In the genomic region with DNA sequence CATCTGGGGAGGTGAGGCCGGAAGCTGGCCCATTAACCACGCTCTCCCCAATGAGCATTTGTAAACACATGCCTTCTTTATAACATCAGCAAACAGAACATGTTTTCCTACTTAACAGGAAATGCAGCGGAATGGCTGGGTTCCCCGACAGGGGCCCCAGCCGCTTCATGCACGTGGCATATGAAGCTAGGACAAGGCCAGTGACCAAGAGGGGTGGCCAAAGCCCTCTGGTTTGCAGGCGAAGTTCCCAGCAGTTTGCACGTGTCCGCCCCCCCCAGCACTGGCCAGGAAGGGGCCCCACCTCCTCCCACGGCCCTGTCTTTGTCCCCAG, we compare ENCODE assay signal across 10 cellular contexts. TPM values are rescaled to one million over a fixed set of nuclear protein-coding genes. Genes with fewer than 3 reads are reported as not detected.
DNase-seq lines count a peak whose midpoint lies in the region; ATAC-seq and TF ChIP-seq lines count a peak whose summit lies in the region.
"Had no signal": no experiment of that assay in that cellular context is flagged by ENCODE, and none has a peak within 500 bp of the region (broad histone marks: within the 10 kb centered on the region; RNA-seq: fewer than 3 reads in every experiment).

No MANE protein-coding gene starts in this region.

- peaks cover 34% of the 10 kb centered on the region for H3K4me1 Mint-ChIP-seq in endothelial cell (ENCODE audit: unreplicated experiment)
- peaks cover 54% of the 10 kb centered on the region for H3K4me1 Mint-ChIP-seq in nephron progenitor cell

- H3K4me2 ChIP-seq in Loucy (ENCODE audit: low read depth, low read length, poor library complexity, severe bottlenecking), result peak overlapping the region; percentile 82

- H4K20me1 ChIP-seq in Loucy (ENCODE audit: insufficient read depth, low read length, poor library complexity, severe bottlenecking), result no peaks in the 10 kb centered on the region

- H3K4me1 ChIP-seq in ACC112 (ENCODE audit: control insufficient read depth, insufficient read depth, low read length, unreplicated experiment), result peaks cover 34% of the 10 kb centered on the region
- peaks cover 14% of the 10 kb centered on the region for H3K4me1 ChIP-seq in Loucy (ENCODE audit: insufficient read depth, low read length, poor library complexity, severe bottlenecking)

- H3K27ac Mint-ChIP-seq in endothelial cell (ENCODE audit: unreplicated experiment) (peak overlapping the region; percentile 39), nephron progenitor cell (peak overlapping the region; percentile 91)

- H3F3A ChIP-seq in Loucy (ENCODE audit: low read depth), result no peaks in the 10 kb centered on the region

- H3K27me3 ChIP-seq in ACC112 (ENCODE audit: insufficient read depth, low read length) (no peaks in the 10 kb centered on the region), Loucy (ENCODE audit: insufficient read depth, low read length, poor library complexity, severe bottlenecking) (no peaks in the 10 kb centered on the region)
- H3K27me3 ChIP-seq: ovary had no signal

- H3K27ac ChIP-seq in ACC112 (ENCODE audit: low read depth, low read length), result peak overlapping the region; percentile 83
- H3K27ac ChIP-seq: ovary had no signal

- H3K27me3 Mint-ChIP-seq in endothelial cell (ENCODE audit: unreplicated experiment) (peaks cover 16% of the 10 kb centered on the region), nephron progenitor cell (ENCODE audit: low read depth, poor library complexity) (peaks cover 19% of the 10 kb centered on the region)

- H2AFZ ChIP-seq in ACC112 (ENCODE audit: low read length, unreplicated experiment) (peak overlapping the region; percentile 65), Loucy (ENCODE audit: low read length) (peak overlapping the region; percentile 66)

- H3K36me3 ChIP-seq in ACC112 (ENCODE audit: insufficient read depth, low read length) (no peaks in the 10 kb centered on the region), Loucy (ENCODE audit: insufficient read depth, low read length) (no peaks in the 10 kb centered on the region)
- H3K36me3 ChIP-seq: ovary had no signal

- TF ChIP-seq CTCF in Loucy (conservative IDR thresholded peaks at IDR 0.05; ENCODE audit: low read length) (no peak), endothelial cell (IDR thresholded peaks at IDR 0.05; ENCODE audit: unreplicated experiment) (no peak), nephron progenitor cell (IDR thresholded peaks at IDR 0.05) (no peak)

- H3K79me2 ChIP-seq in ACC112 (ENCODE audit: control insufficient read depth, insufficient read depth, low read length, unreplicated experiment) (no peaks in the 10 kb centered on the region), Loucy (ENCODE audit: insufficient read depth, low read length) (no peaks in the 10 kb centered on the region)

- H3K9me2 ChIP-seq in Loucy (replicated peaks; ENCODE audit: low read depth, low read length), result no peaks in the 10 kb centered on the region

- H3K9me3 Mint-ChIP-seq in endothelial cell (ENCODE audit: unreplicated experiment), result no peaks in the 10 kb centered on the region
- H3K9me3 Mint-ChIP-seq in nephron progenitor cell, result no peaks in the 10 kb centered on the region

- no peak overlapping the region for H3K4me3 Mint-ChIP-seq in endothelial cell (ENCODE audit: unreplicated experiment)
- no peak overlapping the region for H3K4me3 Mint-ChIP-seq in nephron progenitor cell

- no peak for ATAC-seq in GM21737 (IDR thresholded peaks at IDR 0.05; ENCODE audit: unreplicated experiment)

- H3K4me3 ChIP-seq in ACC112 (ENCODE audit: low read depth, low read length) (peak overlapping the region; percentile 67), Loucy (ENCODE audit: low read length, poor library complexity, severe bottlenecking) (peak overlapping the region; percentile 65)

- H3K36me3 Mint-ChIP-seq in endothelial cell (ENCODE audit: low read depth, unreplicated experiment) (no peaks in the 10 kb centered on the region), nephron progenitor cell (ENCODE audit: low read depth) (no peaks in the 10 kb centered on the region)

- no peaks in the 10 kb centered on the region for H3K9me3 ChIP-seq in Loucy (ENCODE audit: insufficient read depth, low read depth, low read length)
- H3K9me3 ChIP-seq: ovary had no signal

- peak overlapping the region; percentile 40 for H3K9ac ChIP-seq in Loucy (ENCODE audit: low read depth, low read length, poor library complexity, severe bottlenecking)

- peak; percentile 47 for DNase-seq in endothelial cell (ENCODE audit: low spot score)
- DNase-seq in nephron progenitor cell, result peak; percentile 32
- DNase-seq in NCI-H524 treated with DMSO at 0.1 percent for 48 hours (lab: John Stamatoyannopoulos, UW), result no peak
- DNase-seq in NK-92 treated with Interleukin-12 subunit alpha and Interleukin-12 subunit beta, amount 100 ng/mL, for 24 hours (lab: John Stamatoyannopoulos, UW), result no peak
- no peak for DNase-seq in DMS79 treated with DMSO at 0.1 percent for 48 hours (lab: John Stamatoyannopoulos, UW)
- DNase-seq: DND-41 had no signal

RNA-seq across cellular contexts. Expression of gene LINC01488, which starts 38.7 kb away (rescaled TPM):
- not detected for total RNA-seq in endothelial cell (ENCODE audit: unreplicated experiment)
- total RNA-seq: ovary had no signal

Comparison
In these comparisons a context has a peak if more than half of its experiments do, and no peak if none do; other contexts are left out.
1. DNase-seq: peak in endothelial cell (single experiment) and nephron progenitor cell (single experiment); none in NCI-H524 treated with DMSO at 0.1 percent for 48 hours (single experiment), NK-92 treated with Interleukin-12 subunit alpha and Interleukin-12 subunit beta, amount 100 ng/mL, for 24 hours (single experiment) and DMS79 treated with DMSO at 0.1 percent for 48 hours (single experiment).